In genomic region chr2:101179982-101180381, GRCh38 we compare ENCODE assay signal across 19 cellular contexts. TPM values are rescaled to one million over a fixed set of nuclear protein-coding genes. Genes with fewer than 3 reads are reported as not detected.
DNase-seq lines count a peak whose midpoint lies in the region; ATAC-seq and TF ChIP-seq lines count a peak whose summit lies in the region.
"Had no signal": no experiment of that assay in that cellular context is flagged by ENCODE, and none has a peak within 500 bp of the region (broad histone marks: within the 10 kb centered on the region; RNA-seq: fewer than 3 reads in every experiment).

No MANE protein-coding gene starts in this region.

- CTCF ChIA-PET in HEK293T (lab: Yijun Ruan, JAX): interaction anchor here (0.6 to 1.1 kb wide), 2 partner anchors 9 to 576 kb away, joined by 3 to 7 read pairs; no protein-coding TSS in a partner anchor
- CTCF ChIA-PET in activated CD4-positive, alpha-beta T cell treated with anti-CD3 and anti-CD28 coated beads, Interleukin-2, amount 10 ng/mL, durations not matched to agents 7 days and 5 days (lab: Charles Lee): interaction anchor here (1.4 kb wide), 1 partner anchor 15 kb away, joined by 3 read pairs; no protein-coding TSS in a partner anchor

- H3K9me3 Mint-ChIP-seq in activated CD4-positive, alpha-beta T cell treated with anti-CD3 and anti-CD28 coated beads, Interleukin-2, amount 10 ng/mL, durations not matched to agents 7 days and 5 days: no peaks in the 10 kb centered on the region
- H3K9me3 Mint-ChIP-seq: CD4-positive, alpha-beta T cell; effector memory CD8-positive, alpha-beta T cell had no signal

- H3K4me1 Mint-ChIP-seq in activated CD4-positive, alpha-beta T cell treated with anti-CD3 and anti-CD28 coated beads, Interleukin-2, amount 10 ng/mL, durations not matched to agents 7 days and 5 days: no peaks in the 10 kb centered on the region

- ATAC-seq in left cardiac atrium (peak; percentile 82 to 93), HG03159 (IDR thresholded peaks at IDR 0.05; ENCODE audit: unreplicated experiment) (no peak)
- ATAC-seq: effector memory CD8-positive, alpha-beta T cell had no signal

- H3K27me3 Mint-ChIP-seq in activated CD4-positive, alpha-beta T cell treated with anti-CD3 and anti-CD28 coated beads, Interleukin-2, amount 10 ng/mL, durations not matched to agents 7 days and 5 days: no peaks in the 10 kb centered on the region
- H3K27me3 Mint-ChIP-seq: activated naive CD8-positive, alpha-beta T cell; CD4-positive, alpha-beta T cell had no signal

- no peak overlapping the region for H3K4me3 Mint-ChIP-seq in activated CD4-positive, alpha-beta T cell treated with anti-CD3 and anti-CD28 coated beads, Interleukin-2, amount 10 ng/mL, durations not matched to agents 7 days and 5 days
- H3K4me3 Mint-ChIP-seq: activated naive CD8-positive, alpha-beta T cell; CD4-positive, alpha-beta T cell; effector memory CD8-positive, alpha-beta T cell had no signal

- H3K27ac ChIP-seq in substantia nigra (ENCODE audit: low read depth, low read length, poor library complexity, severe bottlenecking): no peak overlapping the region
- H3K27ac ChIP-seq: esophagus squamous epithelium, Peyer's patch had no signal

- DNase-seq in HEK293T (ENCODE audit: extremely low spot score) (no peak), NOMO-1 treated with DMSO at 0.1 percent for 48 hours (lab: John Stamatoyannopoulos, UW; ENCODE audit: unreplicated experiment) (peak; percentile 47), left cardiac atrium (no peak), pons (ENCODE audit: low spot score) (peak; percentile 28), substantia nigra (lab: John Stamatoyannopoulos, UW) (no peak), AG20443 (ENCODE audit: low spot score) (no peak)
- no peak for DNase-seq in activated CD4-positive, alpha-beta T cell treated with anti-CD3 and anti-CD28 coated beads, Interleukin-2, amount 10 ng/mL, durations not matched to agents 7 days and 5 days
- DNase-seq: CD4-positive, alpha-beta T cell; DMS153; effector memory CD8-positive, alpha-beta T cell; esophagus squamous epithelium; IMR-90; NCI-H187 treated with DMSO at 0.1 percent for 48 hours; NCI-H2227 treated with DMSO at 0.1 percent for 48 hours; Peyer's patch; SK-N-SH; stimulated activated CD4-positive, alpha-beta T cell treated with anti-CD3 and anti-CD28 coated beads, Interleukin-15, amount 100 ng/mL, for 24 hours had no signal

- no peak overlapping the region for H3K27ac Mint-ChIP-seq in activated CD4-positive, alpha-beta T cell treated with anti-CD3 and anti-CD28 coated beads, Interleukin-2, amount 10 ng/mL, durations not matched to agents 7 days and 5 days
- H3K27ac Mint-ChIP-seq: activated naive CD8-positive, alpha-beta T cell; CD4-positive, alpha-beta T cell; effector memory CD8-positive, alpha-beta T cell had no signal

- intact Hi-C loops in left cardiac atrium (cut with DNase I): no loop called here

- no peaks in the 10 kb centered on the region for H3K36me3 Mint-ChIP-seq in activated CD4-positive, alpha-beta T cell treated with anti-CD3 and anti-CD28 coated beads, Interleukin-2, amount 10 ng/mL, durations not matched to agents 7 days and 5 days (ENCODE audit: low read depth)

- POLR2A ChIA-PET in HEK293T (lab: Yijun Ruan, JAX): no interaction called here
- POLR2A ChIA-PET in activated CD4-positive, alpha-beta T cell treated with anti-CD3 and anti-CD28 coated beads, Interleukin-2, amount 10 ng/mL, durations not matched to agents 7 days and 5 days (lab: Charles Lee): no interaction called here

TF ChIP-seq in HEK293T, 16 proteins besides CTCF, POLR2A, EP300 and RAD21:
- no peak for TF ChIP-seq L3MBTL2 (conservative IDR thresholded peaks at IDR 0.05)
- TF ChIP-seq TARDBP (IDR thresholded peaks at IDR 0.05): no peak
- TF ChIP-seq FOXK2 (IDR thresholded peaks at IDR 0.05): no peak
- no peak for TF ChIP-seq BHLHE40 (IDR thresholded peaks at IDR 0.05; ENCODE audit: borderline replicate concordance)
- TF ChIP-seq ZNF384 (IDR thresholded peaks at IDR 0.05): peak; percentile 58
- no peak for TF ChIP-seq PKNOX1 (IDR thresholded peaks at IDR 0.05)
- no peak for TF ChIP-seq NFRKB (IDR thresholded peaks at IDR 0.05)

RNA-seq across cellular contexts. Expression of gene TBC1D8, which starts 28.8 kb away (rescaled TPM):
- total RNA-seq in left cardiac atrium: 10 to 100 TPM; 33.4 to 41.2 TPM
- total RNA-seq in activated CD4-positive, alpha-beta T cell treated with anti-CD3 and anti-CD28 coated beads, Interleukin-2, amount 10 ng/mL, durations not matched to agents 7 days and 5 days: under 1 TPM; 0.50 to 0.65 TPM

Comparison
In these comparisons a context has a peak if more than half of its experiments do, and no peak if none do; other contexts are left out.
1. DNase-seq: peak in NOMO-1 treated with DMSO at 0.1 percent for 48 hours (single experiment) and pons (single experiment); none in HEK293T (single experiment), left cardiac atrium (single experiment), substantia nigra (0 of 49), activated CD4-positive, alpha-beta T cell treated with anti-CD3 and anti-CD28 coated beads, Interleukin-2, amount 10 ng/mL, durations not matched to agents 7 days and 5 days (single experiment) and AG20443 (single experiment).
2. RNA of gene TBC1D8, which starts 28.8 kb away (total RNA-seq): 33.4 to 41.2 TPM in left cardiac atrium; 0.50 to 0.65 TPM in activated CD4-positive, alpha-beta T cell treated with anti-CD3 and anti-CD28 coated beads, Interleukin-2, amount 10 ng/mL, durations not matched to agents 7 days and 5 days; every median in the first group is over 10 times any median in the second.